Comparison of ENCODE assay signal across 8 cellular contexts in the genomic region with DNA sequence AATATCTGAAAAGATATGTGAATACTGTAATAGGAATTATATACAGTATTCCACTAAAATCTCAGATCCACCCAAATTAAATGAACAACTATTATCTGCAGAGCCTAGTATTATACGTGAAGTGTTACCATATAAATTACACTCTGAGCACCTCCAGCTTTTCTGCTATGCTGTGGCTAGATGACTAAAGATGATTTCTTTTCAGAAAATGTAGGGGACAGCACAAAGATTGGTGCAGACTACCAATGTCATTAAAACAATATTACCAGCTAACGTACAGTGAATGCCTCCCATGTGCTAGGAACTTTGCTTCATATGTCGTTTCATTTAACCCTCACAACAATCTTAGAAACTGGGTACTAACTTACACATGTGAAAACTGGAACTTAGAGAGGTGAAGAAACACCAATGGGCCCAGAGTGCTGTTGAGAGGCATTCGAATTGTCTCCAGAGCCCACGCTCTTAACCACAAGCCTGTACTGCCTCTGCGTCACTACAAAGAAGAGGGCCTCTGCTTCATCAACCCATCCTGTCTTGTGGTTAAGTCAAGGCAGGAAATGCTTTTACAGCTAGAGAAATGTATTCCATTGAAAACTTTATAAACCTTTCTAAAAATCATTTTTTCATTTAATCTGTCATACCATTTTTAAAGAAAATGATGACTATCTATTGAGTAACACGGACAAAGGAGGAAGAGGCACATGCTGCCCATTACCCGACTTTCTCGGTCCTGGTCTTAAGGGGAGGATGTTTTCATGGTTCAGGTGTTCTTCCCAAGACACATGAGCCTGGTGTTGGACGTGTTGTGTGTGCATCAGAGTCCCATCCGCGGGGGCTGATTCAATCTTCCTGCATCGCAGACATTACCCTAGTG. TPM values are rescaled to one million over a fixed set of nuclear protein-coding genes. Genes with fewer than 3 reads are reported as not detected.
DNase-seq lines count a peak whose midpoint lies in the region; ATAC-seq, FAIRE-seq and TF ChIP-seq lines count a peak whose summit lies in the region.

No MANE protein-coding gene starts in this region.

- TF ChIP-seq CTCF in astrocyte (IDR thresholded peaks at IDR 0.05; ENCODE audit: insufficient read depth, low read depth, low read length), result no peak
- TF ChIP-seq CTCF in osteocyte (IDR thresholded peaks at IDR 0.05), result no peak

- no peak overlapping the region for H3K4me3 ChIP-seq in astrocyte (ENCODE audit: insufficient read depth, low read depth, low read length)

- H3K9me3 ChIP-seq in astrocyte (ENCODE audit: insufficient read depth, low read depth, low read length), result no peaks in the 10 kb centered on the region

- no peak overlapping the region for H3K9ac ChIP-seq in astrocyte (ENCODE audit: low read length)

- H3K4me1 ChIP-seq in astrocyte (ENCODE audit: insufficient read depth, low read length), result no peaks in the 10 kb centered on the region

- no peak overlapping the region for H3K27ac ChIP-seq in astrocyte (ENCODE audit: low read depth, low read length)

- no peaks in the 10 kb centered on the region for H4K20me1 ChIP-seq in astrocyte (ENCODE audit: insufficient read depth, low read length)

- CTCF ChIA-PET in T-cell (lab: Charles Lee), result interaction anchor here (0.6 to 2.9 kb wide), 9 partner anchors 11 to 162 kb away, joined by 3 to 15 read pairs (median 4); partner anchors contain the start of gene GALC (in 1 of the 2)

- FAIRE-seq in astrocyte (lab: Jason Lieb, UNC) (no peak), frontal cortex (lab: Jason Lieb, UNC) (no peak)

- no peaks in the 10 kb centered on the region for H3K27me3 Mint-ChIP-seq in T-cell
- H3K27me3 Mint-ChIP-seq in astrocyte (ENCODE audit: low read depth, unreplicated experiment), result no peaks in the 10 kb centered on the region
- peaks cover 38% of the 10 kb centered on the region for H3K27me3 Mint-ChIP-seq in osteocyte (ENCODE audit: unreplicated experiment)

- H3K9me3 Mint-ChIP-seq in T-cell, result no peaks in the 10 kb centered on the region
- H3K9me3 Mint-ChIP-seq in astrocyte (ENCODE audit: unreplicated experiment), result no peaks in the 10 kb centered on the region
- H3K9me3 Mint-ChIP-seq in osteocyte (ENCODE audit: unreplicated experiment), result no peaks in the 10 kb centered on the region

- peak overlapping the region; percentile 80 to 87 (median 83) for H3K4me3 Mint-ChIP-seq in T-cell
- H3K4me3 Mint-ChIP-seq in astrocyte (ENCODE audit: unreplicated experiment), result no peak overlapping the region
- H3K4me3 Mint-ChIP-seq in osteocyte (ENCODE audit: unreplicated experiment), result no peak overlapping the region

- H3K27me3 ChIP-seq in astrocyte (ENCODE audit: insufficient read depth, low read length), result peaks cover under 1% of the 10 kb centered on the region

- H2AFZ ChIP-seq in astrocyte (ENCODE audit: low read depth, low read length), result no peak overlapping the region

- H3K79me2 ChIP-seq in astrocyte (ENCODE audit: insufficient read depth, low read length), result no peaks in the 10 kb centered on the region

- DNase-seq in T-cell, result peak in 33 of 34 experiments; percentile 31 to 84 (median 70)
- peak; percentile 46 for DNase-seq in astrocyte (ENCODE audit: low read depth)
- peak; percentile 45 for DNase-seq in stimulated activated CD4-positive, alpha-beta T cell treated with anti-CD3 and anti-CD28 coated beads, Interleukin-4, amount 100 ng/mL, for 1 hour
- DNase-seq in NCI-H748 treated with DMSO at 0.1 percent for 48 hours (lab: John Stamatoyannopoulos, UW), result no peak
- no peak for DNase-seq in frontal cortex (ENCODE audit: low spot score in 2 of 2)
- no peak for DNase-seq in osteocyte (ENCODE audit: extremely low spot score, unreplicated experiment)

- no peaks in the 10 kb centered on the region for H3K36me3 ChIP-seq in astrocyte (ENCODE audit: insufficient read depth, low read length)

- peak overlapping the region; percentile 17 for H3K4me2 ChIP-seq in astrocyte (ENCODE audit: low read length)

- H3K27ac Mint-ChIP-seq in T-cell, result peak overlapping the region; percentile 96 to 97
- H3K27ac Mint-ChIP-seq in astrocyte (ENCODE audit: unreplicated experiment), result peak overlapping the region; percentile 21
- H3K27ac Mint-ChIP-seq in osteocyte (ENCODE audit: unreplicated experiment), result no peak overlapping the region

- H3K4me1 Mint-ChIP-seq in T-cell, result peaks cover 69 to 72% (median 71%) of the 10 kb centered on the region in 3 donors
- peaks cover 8% of the 10 kb centered on the region for H3K4me1 Mint-ChIP-seq in astrocyte (ENCODE audit: low read depth, unreplicated experiment)
- no peaks in the 10 kb centered on the region for H3K4me1 Mint-ChIP-seq in osteocyte (ENCODE audit: unreplicated experiment)

- POLR2A ChIA-PET in T-cell (lab: Charles Lee), result interaction anchor here (0.5 to 4.1 kb wide), 6 partner anchors 9 to 498 kb away, joined by 3 to 59 read pairs (median 6); partner anchors contain the start of gene GALC (in 1 of the 2)

- ATAC-seq in GM18868 (IDR thresholded peaks at IDR 0.05; ENCODE audit: unreplicated experiment) (peak; percentile 90), HG03025 (IDR thresholded peaks at IDR 0.05; ENCODE audit: low FRiP score, unreplicated experiment) (peak; percentile 94), T-cell (replicated peaks in 1 of 4) (peak; percentile 90 to 96 (median 96))

- H3K36me3 Mint-ChIP-seq in T-cell (peaks cover 22% of the 10 kb centered on the region), astrocyte (ENCODE audit: low read depth, unreplicated experiment) (no peaks in the 10 kb centered on the region), osteocyte (ENCODE audit: unreplicated experiment) (no peaks in the 10 kb centered on the region)

RNA-seq across cellular contexts. Expression of gene GPR65, which starts 1.3 kb away (rescaled TPM):
- total RNA-seq in T-cell (10 to 100 TPM in 3 of 5 donors, 1 to 10 TPM in 2; 8.3 to 13.4 (median 10.9) TPM), astrocyte (0.50 and 0.54 TPM in 2 replicates), frontal cortex (under 0.01 TPM), osteocyte (not detected in 2 replicates)

RNA-seq across cellular contexts. Expression of gene GALC, which starts 13.2 kb away (rescaled TPM):
- 10 to 100 TPM; 17.2 to 20.5 (median 18.6) TPM for total RNA-seq in T-cell
- 21.2 and 23.5 TPM in 2 replicates for total RNA-seq in astrocyte
- total RNA-seq in frontal cortex, result 37.1 TPM
- 15.8 and 21.3 TPM in 2 replicates for total RNA-seq in osteocyte

Comparison
In these comparisons a context has a peak if more than half of its experiments do, and no peak if none do; other contexts are left out.
1. DNase-seq: peak in T-cell (33 of 34), astrocyte (single experiment) and stimulated activated CD4-positive, alpha-beta T cell treated with anti-CD3 and anti-CD28 coated beads, Interleukin-4, amount 100 ng/mL, for 1 hour (single experiment); none in NCI-H748 treated with DMSO at 0.1 percent for 48 hours (single experiment), frontal cortex (0 of 2) and osteocyte (single experiment).
2. H3K4me3 Mint-ChIP-seq: peak in T-cell (3 of 3); none in astrocyte (single experiment) and osteocyte (single experiment).
3. Peak in every context shown above with its lines, with median percentiles within 50 percentile points of each other: ATAC-seq.